ENCODE assay signal across 14 cellular contexts in the genomic region with DNA sequence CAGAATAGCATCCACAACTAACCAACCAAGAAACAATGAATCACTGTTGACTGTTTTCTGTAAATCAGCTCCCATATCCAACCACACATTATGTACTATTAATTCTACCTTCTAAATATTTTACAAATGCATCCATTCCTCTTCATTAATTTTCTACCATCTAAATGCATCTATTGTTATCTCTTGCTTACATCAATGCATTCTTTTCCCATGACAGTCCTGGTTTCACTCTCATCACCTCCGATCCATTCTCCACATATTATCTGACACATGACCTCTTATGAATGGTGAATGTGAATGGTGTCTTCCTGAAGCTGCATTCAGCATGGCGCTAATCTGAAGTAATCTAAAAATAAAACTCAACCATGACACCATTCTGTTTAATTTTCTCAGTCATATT.
DNase-seq lines count a peak whose midpoint lies in the region; ATAC-seq and TF ChIP-seq lines count a peak whose summit lies in the region.
"Had no signal": no experiment of that assay in that cellular context is flagged by ENCODE, and none has a peak within 500 bp of the region (broad histone marks: within the 10 kb centered on the region; RNA-seq: fewer than 3 reads in every experiment).

No MANE protein-coding gene starts in this region.

- in situ Hi-C loops in ACHN (cut with HindIII; ENCODE audit: low pct_ligation_motif_present, low pct_unique_long_range_greater_than_20kb, low sequenced_read_pairs): no loop called here

- CTCF ChIA-PET in GM10248 (lab: Yijun Ruan, JAX): interaction anchor here (1.2 kb wide), 1 partner anchor 12 kb away, joined by 4 read pairs; no protein-coding TSS in a partner anchor

- ATAC-seq in HG03432 (IDR thresholded peaks at IDR 0.05; ENCODE audit: unreplicated experiment): no peak
- no peak for ATAC-seq in GM19397 (IDR thresholded peaks at IDR 0.05; ENCODE audit: unreplicated experiment)

- DNase-seq in ACHN: peak; percentile 39
- DNase-seq in M059J (ENCODE audit: low read depth): peak; percentile 4
- peak; percentile 39 for DNase-seq in amniotic epithelial cell (ENCODE audit: low read depth)
- DNase-seq in glomerular visceral epithelial cell (ENCODE audit: extremely low spot score): peak; percentile 28
- no peak for DNase-seq in GM10248 (ENCODE audit: extremely low spot score)
- no peak for DNase-seq in AG08396 (ENCODE audit: low spot score)
- DNase-seq: Calu3, GOT3, NCI-H1930, NCI-H2171 treated with DMSO at 0.1 percent for 48 hours, NCI-H526, OCI-M1 had no signal

- POLR2A ChIA-PET in GM10248 (lab: Yijun Ruan, JAX): no interaction called here

- no peak for TF ChIP-seq CTCF in GM10248 (IDR thresholded peaks at IDR 0.05; ENCODE audit: control extremely low read depth, extremely low read depth, low read depth, missing control alignments)

Comparison
In these comparisons a context has a peak if more than half of its experiments do, and no peak if none do; other contexts are left out.
1. DNase-seq: peak in ACHN (single experiment), M059J (single experiment), amniotic epithelial cell (single experiment) and glomerular visceral epithelial cell (single experiment); none in GM10248 (single experiment) and AG08396 (single experiment).